In genomic region chr1:172269084-172269483, GRCh38 we compare ENCODE assay signal across 21 cellular contexts.
DNase-seq lines count a peak whose midpoint lies in the region; ATAC-seq, FAIRE-seq and TF ChIP-seq lines count a peak whose summit lies in the region.
"Had no signal": no experiment of that assay in that cellular context is flagged by ENCODE, and none has a peak within 500 bp of the region (broad histone marks: within the 10 kb centered on the region; RNA-seq: fewer than 3 reads in every experiment).

No MANE protein-coding gene starts in this region.

- H2AK5ac ChIP-seq in H9 (ENCODE audit: insufficient read length, low read length): no peak overlapping the region

- intact Hi-C loops in natural killer cell (cut with micrococcal nuclease): no loop called here
- intact Hi-C loops in vagina (cut with DNase I): no loop called here

- no peak overlapping the region for H2BK20ac ChIP-seq in H9 (ENCODE audit: low read depth, low read length, poor library complexity, severe bottlenecking)

- H4K8ac ChIP-seq in H9 (replicated peaks; ENCODE audit: insufficient read length, low read depth, low read length): no peak overlapping the region

- H3K36me3 Mint-ChIP-seq in natural killer cell treated with Interleukin-12 subunit alpha and Interleukin-12 subunit beta and Interleukin-15 and Interleukin-18, amount 100 ng/mL, for 72 hours: no peaks in the 10 kb centered on the region
- H3K36me3 Mint-ChIP-seq in natural killer cell: no peaks in the 10 kb centered on the region
- H3K36me3 Mint-ChIP-seq in astrocyte (ENCODE audit: low read depth, unreplicated experiment): peaks cover 4% of the 10 kb centered on the region
- no peaks in the 10 kb centered on the region for H3K36me3 Mint-ChIP-seq in H9 (ENCODE audit: insufficient read depth in 1 of 3, low read depth in 3 of 3)
- H3K36me3 Mint-ChIP-seq: immature natural killer cell, memory B cell had no signal

- H3K27me3 ChIP-seq in astrocyte (ENCODE audit: insufficient read depth, low read length) (no peaks in the 10 kb centered on the region), muscle layer of duodenum (ENCODE audit: low read depth, low read length) (no peaks in the 10 kb centered on the region), vagina (no peaks in the 10 kb centered on the region), H9 (ENCODE audit: insufficient read depth, low read length) (no peaks in the 10 kb centered on the region)
- H3K27me3 ChIP-seq: neutrophil, thyroid gland had no signal

- peaks cover 6% of the 10 kb centered on the region for H3K4me1 ChIP-seq in astrocyte (ENCODE audit: insufficient read depth, low read length)
- peaks cover 7 to 11% of the 10 kb centered on the region in 2 donors for H3K4me1 ChIP-seq in muscle layer of duodenum (ENCODE audit: control insufficient read depth in 1 of 2, insufficient read depth in 2 of 2, low read length in 2 of 2)
- peaks cover 13% of the 10 kb centered on the region for H3K4me1 ChIP-seq in vagina
- H3K4me1 ChIP-seq in H9 (ENCODE audit: insufficient read depth, low read length): no peaks in the 10 kb centered on the region
- H3K4me1 ChIP-seq: thyroid gland had no signal

- no peak overlapping the region for H2BK15ac ChIP-seq in H9 (ENCODE audit: low read depth, low read length)

- peaks cover 11 to 22% of the 10 kb centered on the region in 2 donors for H3K4me1 Mint-ChIP-seq in natural killer cell treated with Interleukin-12 subunit alpha and Interleukin-12 subunit beta and Interleukin-15 and Interleukin-18, amount 100 ng/mL, for 72 hours (ENCODE audit: low read depth in 2 of 2)
- H3K4me1 Mint-ChIP-seq in natural killer cell (no peaks in the 10 kb centered on the region), astrocyte (ENCODE audit: low read depth, unreplicated experiment) (peaks cover 45% of the 10 kb centered on the region), H9 (peaks cover 7 to 12% of the 10 kb centered on the region in 2 experiments)
- H3K4me1 Mint-ChIP-seq: immature natural killer cell had no signal

- no peak overlapping the region for H3K4me2 ChIP-seq in astrocyte (ENCODE audit: low read length)
- H3K4me2 ChIP-seq in H9 (ENCODE audit: insufficient read depth, insufficient read length, low read length): no peak overlapping the region

- no peaks in the 10 kb centered on the region for H3K23me2 ChIP-seq in H9 (ENCODE audit: insufficient read length, low read depth, low read length, poor library complexity, severe bottlenecking)

- no peak overlapping the region for H3K18ac ChIP-seq in H9 (ENCODE audit: insufficient read length, low read depth, low read length)

- no peak overlapping the region for H2BK120ac ChIP-seq in H9 (ENCODE audit: low read depth, low read length, poor library complexity, severe bottlenecking)

- no peaks in the 10 kb centered on the region for H3K27me3 Mint-ChIP-seq in natural killer cell treated with Interleukin-12 subunit alpha and Interleukin-12 subunit beta and Interleukin-15 and Interleukin-18, amount 100 ng/mL, for 72 hours
- H3K27me3 Mint-ChIP-seq in natural killer cell (ENCODE audit: low read depth in 2 of 2) (no peaks in the 10 kb centered on the region), astrocyte (ENCODE audit: low read depth, unreplicated experiment) (no peaks in the 10 kb centered on the region), H9 (ENCODE audit: low read depth) (no peaks in the 10 kb centered on the region)
- H3K27me3 Mint-ChIP-seq: activated CD8-positive, alpha-beta T cell treated with anti-CD3 and anti-CD28 coated beads for 36 hours; activated T-helper 17 cell treated with anti-CD3 and anti-CD28 coated beads, Interleukin-2, amount 50 U/mL, for 72 hours; memory B cell had no signal

- H3K36me3 ChIP-seq in astrocyte (ENCODE audit: insufficient read depth, low read length) (no peaks in the 10 kb centered on the region), muscle layer of duodenum (ENCODE audit: control insufficient read depth in 1 of 2, insufficient read depth in 2 of 2, low read length in 2 of 2) (no peaks in the 10 kb centered on the region), vagina (no peaks in the 10 kb centered on the region)
- H3K36me3 ChIP-seq: HAP-1, neutrophil, thyroid gland had no signal

- TF ChIP-seq CTCF in natural killer cell (IDR thresholded peaks at IDR 0.05): no peak
- no peak for TF ChIP-seq CTCF in astrocyte (IDR thresholded peaks at IDR 0.05; ENCODE audit: insufficient read depth, low read depth, low read length)
- no peak for TF ChIP-seq CTCF in vagina (IDR thresholded peaks at IDR 0.05)
- no peak for TF ChIP-seq CTCF in H9 (conservative IDR thresholded peaks at IDR 0.05)

- H2BK5ac ChIP-seq in H9 (ENCODE audit: insufficient read length, low read length): no peak overlapping the region

- ATAC-seq in natural killer cell treated with Interleukin-12 subunit alpha and Interleukin-12 subunit beta and Interleukin-15 and Interleukin-18, amount 100 ng/mL, for 72 hours: no peak
- ATAC-seq in natural killer cell: no peak
- ATAC-seq in HG03378 (IDR thresholded peaks at IDR 0.05; ENCODE audit: unreplicated experiment): no peak
- ATAC-seq in HG03159 (IDR thresholded peaks at IDR 0.05; ENCODE audit: unreplicated experiment): no peak
- ATAC-seq: activated CD8-positive, alpha-beta T cell treated with anti-CD3 and anti-CD28 coated beads for 36 hours; activated T-helper 17 cell treated with anti-CD3 and anti-CD28 coated beads, Interleukin-2, amount 50 U/mL, for 72 hours; PC-3 had no signal

- no peak overlapping the region for H2BK12ac ChIP-seq in H9 (ENCODE audit: insufficient read length, low read depth, low read length)

- no peaks in the 10 kb centered on the region for H3K79me1 ChIP-seq in H9 (ENCODE audit: insufficient read depth, low read depth, low read length, poor library complexity, severe bottlenecking)

- no peak overlapping the region for H3K4me3 Mint-ChIP-seq in natural killer cell treated with Interleukin-12 subunit alpha and Interleukin-12 subunit beta and Interleukin-15 and Interleukin-18, amount 100 ng/mL, for 72 hours
- no peak overlapping the region for H3K4me3 Mint-ChIP-seq in natural killer cell
- no peak overlapping the region for H3K4me3 Mint-ChIP-seq in astrocyte (ENCODE audit: unreplicated experiment)
- no peak overlapping the region for H3K4me3 Mint-ChIP-seq in H9
- H3K4me3 Mint-ChIP-seq: activated CD8-positive, alpha-beta T cell treated with anti-CD3 and anti-CD28 coated beads for 36 hours; activated T-helper 17 cell treated with anti-CD3 and anti-CD28 coated beads, Interleukin-2, amount 50 U/mL, for 72 hours; immature natural killer cell; memory B cell had no signal

- H3K27ac ChIP-seq in astrocyte (ENCODE audit: low read depth, low read length) (no peak overlapping the region), muscle layer of duodenum (ENCODE audit: low read length) (peak overlapping the region; percentile 18), vagina (peak overlapping the region; percentile 45), H9 (ENCODE audit: insufficient read length, low read depth, low read length) (no peak overlapping the region)
- H3K27ac ChIP-seq: neutrophil, thyroid gland had no signal

- H3K27ac Mint-ChIP-seq in natural killer cell treated with Interleukin-12 subunit alpha and Interleukin-12 subunit beta and Interleukin-15 and Interleukin-18, amount 100 ng/mL, for 72 hours: peak overlapping the region; percentile 17 to 40
- no peak overlapping the region for H3K27ac Mint-ChIP-seq in natural killer cell
- H3K27ac Mint-ChIP-seq in astrocyte (ENCODE audit: unreplicated experiment): peak overlapping the region; percentile 79
- H3K27ac Mint-ChIP-seq in H9: no peak overlapping the region
- H3K27ac Mint-ChIP-seq: activated CD8-positive, alpha-beta T cell treated with anti-CD3 and anti-CD28 coated beads for 36 hours; activated T-helper 17 cell treated with anti-CD3 and anti-CD28 coated beads, Interleukin-2, amount 50 U/mL, for 72 hours; memory B cell had no signal

- H3K79me2 ChIP-seq in astrocyte (ENCODE audit: insufficient read depth, low read length) (no peaks in the 10 kb centered on the region), H9 (ENCODE audit: insufficient read depth, low read length) (no peaks in the 10 kb centered on the region)

- H3K9me3 Mint-ChIP-seq in natural killer cell treated with Interleukin-12 subunit alpha and Interleukin-12 subunit beta and Interleukin-15 and Interleukin-18, amount 100 ng/mL, for 72 hours: peaks cover 3% of the 10 kb centered on the region
- H3K9me3 Mint-ChIP-seq in natural killer cell (no peaks in the 10 kb centered on the region), astrocyte (ENCODE audit: unreplicated experiment) (no peaks in the 10 kb centered on the region), H9 (no peaks in the 10 kb centered on the region)
- H3K9me3 Mint-ChIP-seq: activated CD8-positive, alpha-beta T cell treated with anti-CD3 and anti-CD28 coated beads for 36 hours; activated T-helper 17 cell treated with anti-CD3 and anti-CD28 coated beads, Interleukin-2, amount 50 U/mL, for 72 hours; immature natural killer cell; memory B cell had no signal

- no peak overlapping the region for H3K4ac ChIP-seq in H9 (ENCODE audit: low read depth, low read length)

- H3K23ac ChIP-seq in H9 (ENCODE audit: insufficient read length, low read depth, low read length): no peak overlapping the region

- FAIRE-seq in astrocyte (lab: Jason Lieb, UNC): peak; percentile 20
- FAIRE-seq: colon had no signal

- H4K91ac ChIP-seq in H9 (ENCODE audit: insufficient read length, low read depth, low read length): no peak overlapping the region

- H3K4me3 ChIP-seq in astrocyte (ENCODE audit: insufficient read depth, low read depth, low read length) (no peak overlapping the region), muscle layer of duodenum (ENCODE audit: low read depth in 1 of 2, low read length in 2 of 2) (no peak overlapping the region), vagina (no peak overlapping the region)
- H3K4me3 ChIP-seq: HAP-1, thyroid gland had no signal

- no peak overlapping the region for H3K9ac ChIP-seq in astrocyte (ENCODE audit: low read length)
- H3K9ac ChIP-seq in H9 (ENCODE audit: extremely low read depth, insufficient read length, low read length): no peak overlapping the region

- H4K5ac ChIP-seq in H9 (ENCODE audit: insufficient read length, low read depth, low read length): no peak overlapping the region

- no peak overlapping the region for H3K56ac ChIP-seq in H9 (ENCODE audit: insufficient read length, low read depth, low read length)

- H4K20me1 ChIP-seq in astrocyte (ENCODE audit: insufficient read depth, low read length): no peaks in the 10 kb centered on the region
- no peaks in the 10 kb centered on the region for H4K20me1 ChIP-seq in H9 (ENCODE audit: control insufficient read depth, insufficient read depth, insufficient read length)

- no CpG with 5 or more reads among the region's 5 CpGs for WGBS in H9 (ENCODE audit: extremely low coverage, insufficient read length, low lambda C conversion rate)

- no peak for TF ChIP-seq POLR2A in vagina (IDR thresholded peaks at IDR 0.05)

- H3K14ac ChIP-seq in H9 (ENCODE audit: insufficient read depth, low read length): no peak overlapping the region

- H3T11ph ChIP-seq in H9 (ENCODE audit: low read length): no peak overlapping the region

- H3K9me3 ChIP-seq in astrocyte (ENCODE audit: insufficient read depth, low read depth, low read length): no peaks in the 10 kb centered on the region
- no peaks in the 10 kb centered on the region for H3K9me3 ChIP-seq in muscle layer of duodenum (ENCODE audit: control insufficient read depth in 1 of 2, low read length in 2 of 2)
- H3K9me3 ChIP-seq in vagina: no peaks in the 10 kb centered on the region
- no peaks in the 10 kb centered on the region for H3K9me3 ChIP-seq in H9 (ENCODE audit: control insufficient read depth, low read depth, low read length)
- H3K9me3 ChIP-seq: HAP-1, neutrophil, thyroid gland had no signal

- H2AFZ ChIP-seq in astrocyte (ENCODE audit: low read depth, low read length) (no peak overlapping the region), H9 (ENCODE audit: low read length) (no peak overlapping the region)

- no peak for DNase-seq in natural killer cell treated with Interleukin-12 subunit alpha and Interleukin-12 subunit beta and Interleukin-15 and Interleukin-18, amount 100 ng/mL, for 72 hours (ENCODE audit: low spot score)
- no peak for DNase-seq in natural killer cell
- DNase-seq in astrocyte (ENCODE audit: low read depth): no peak
- DNase-seq in vagina (ENCODE audit: extremely low spot score in 2 of 2): no peak
- DNase-seq in H9: no peak
- DNase-seq: activated CD8-positive, alpha-beta T cell treated with anti-CD3 and anti-CD28 coated beads for 36 hours; Calu3; immature natural killer cell; NCI-H187; NCI-H524 treated with DMSO at 0.1 percent for 48 hours; PC-3; stimulated activated CD4-positive, alpha-beta T cell treated with anti-CD3 and anti-CD28 coated beads, Interleukin-4, amount 100 ng/mL, for 24 hours; thyroid gland had no signal

Comparison
In these comparisons a context has a peak if more than half of its experiments do, and no peak if none do; other contexts are left out.
1. H3K27ac Mint-ChIP-seq: peak in natural killer cell treated with Interleukin-12 subunit alpha and Interleukin-12 subunit beta and Interleukin-15 and Interleukin-18, amount 100 ng/mL, for 72 hours (2 of 2) and astrocyte (single experiment); none in natural killer cell (0 of 2) and H9 (0 of 3).
2. H3K27ac ChIP-seq: peak in muscle layer of duodenum (single experiment) and vagina (single experiment); none in astrocyte (single experiment) and H9 (single experiment).